Comparison of ENCODE assay signal across 7 cellular contexts in the genomic region with DNA sequence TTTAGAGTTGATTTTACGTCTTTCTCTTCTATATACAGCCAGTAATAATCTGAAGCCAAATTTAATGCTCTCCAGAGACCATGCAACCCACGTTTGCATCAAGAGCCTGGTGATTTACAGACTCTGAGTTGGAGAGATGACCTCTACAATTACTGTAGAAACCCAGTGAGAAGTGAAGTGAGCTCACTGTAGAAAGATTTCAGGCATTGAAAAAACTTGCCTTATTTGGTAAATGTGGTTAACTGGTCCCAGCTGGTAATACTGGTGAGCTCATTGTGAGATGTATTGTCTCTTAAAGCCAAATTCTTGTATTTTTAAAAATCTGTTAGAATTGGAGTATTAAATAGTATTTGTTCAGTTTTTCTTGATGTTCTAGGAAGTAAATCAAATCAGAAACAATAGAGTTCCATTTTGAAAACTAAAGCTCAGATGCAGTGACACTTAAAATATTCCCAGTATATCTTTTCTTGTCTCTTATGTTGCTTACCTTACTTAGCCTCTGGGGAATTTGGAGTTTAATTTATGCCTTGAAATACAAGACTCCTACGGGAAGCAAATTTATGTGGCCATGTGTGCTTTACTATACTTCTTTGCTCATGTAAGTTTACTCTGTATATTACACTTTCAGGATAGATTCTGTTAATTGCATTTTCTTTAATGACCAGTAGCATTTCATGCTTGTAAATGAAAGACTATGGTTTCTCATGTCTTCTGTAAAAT.
DNase-seq lines count a peak whose midpoint lies in the region; ATAC-seq, FAIRE-seq and TF ChIP-seq lines count a peak whose summit lies in the region.

No MANE protein-coding gene starts in this region.

- H3K9me3 ChIP-seq in stomach (no peaks in the 10 kb centered on the region), prostate gland (no peaks in the 10 kb centered on the region)

- 49 to 69% (median 63%) methylated on average over 3 of the region's 3 CpGs for WGBS in stomach, 5 donors
- 40% methylated on average over 3 of the region's 3 CpGs for WGBS in prostate gland

- no peak for TF ChIP-seq EP300 in stomach (IDR thresholded peaks at IDR 0.05)

- FAIRE-seq in HTR-8/SVneo (lab: Jason Lieb, UNC): peak; percentile 88

- H3K4me3 ChIP-seq in stomach (no peak overlapping the region), prostate gland (no peak overlapping the region)

- peaks cover 0 to 12% (median 3%) of the 10 kb centered on the region in 4 donors for H3K4me1 ChIP-seq in stomach
- no peaks in the 10 kb centered on the region for H3K4me1 ChIP-seq in prostate gland (replicated peaks)

- H3K36me3 ChIP-seq in stomach: no peaks in the 10 kb centered on the region
- no peaks in the 10 kb centered on the region for H3K36me3 ChIP-seq in prostate gland

- TF ChIP-seq CTCF in stomach (IDR thresholded peaks at IDR 0.05): no peak
- no peak for TF ChIP-seq CTCF in prostate gland (IDR thresholded peaks at IDR 0.05)

- peak overlapping the region in 4 of 5 donors; percentile 6 to 71 (median 32) for H3K27ac ChIP-seq in stomach
- H3K27ac ChIP-seq in prostate gland: no peak overlapping the region

- intact Hi-C loops in stomach (cut with DNase I; ENCODE audit: low total_unique reads): no loop called here
- intact Hi-C loops in prostate gland (cut with DNase I): no loop called here

- DNase-seq in HTR-8/SVneo (ENCODE audit: insufficient read length, low spot score) (peak; percentile 90), fibroblast of gingiva (ENCODE audit: low read depth) (peak; percentile 93), stomach (no peak), prostate gland (ENCODE audit: low spot score) (no peak), putamen (ENCODE audit: low spot score) (no peak), HT-29 (ENCODE audit: low spot score) (no peak)

- H3K27me3 ChIP-seq in stomach (no peaks in the 10 kb centered on the region), prostate gland (replicated peaks; ENCODE audit: insufficient read depth) (no peaks in the 10 kb centered on the region)

- peak; percentile 95 for ATAC-seq in GM21526 (IDR thresholded peaks at IDR 0.05; ENCODE audit: low FRiP score, unreplicated experiment)

- TF ChIP-seq POLR2A in stomach (IDR thresholded peaks at IDR 0.05) (no peak), prostate gland (IDR thresholded peaks at IDR 0.05) (no peak)

Comparison
In these comparisons a context has a peak if more than half of its experiments do, and no peak if none do; other contexts are left out.
1. DNase-seq: peak in HTR-8/SVneo (single experiment) and fibroblast of gingiva (single experiment); none in stomach (single experiment), prostate gland (single experiment), putamen (single experiment) and HT-29 (single experiment).
2. H3K27ac ChIP-seq: peak in stomach (4 of 5); none in prostate gland (0 of 2).